Comparison of ENCODE assay signal across 8 cellular contexts in genomic region chr1:20551945-20552727, GRCh38. TPM values are rescaled to one million over a fixed set of nuclear protein-coding genes. Genes with fewer than 3 reads are reported as not detected.
DNase-seq lines count a peak whose midpoint lies in the region; ATAC-seq and TF ChIP-seq lines count a peak whose summit lies in the region.

Gene FAM43B, plus strand, starts transcription at chr1:20552573. Its CDS starts 401 bp downstream, at chr1:20552974.

- peak within 1 kb of the TSS; percentile 45 for H3K4me3 ChIP-seq in thoracic aorta

- H3K36me3 ChIP-seq in thoracic aorta = no peaks in the 10 kb centered on the region

- peak within 1 kb of the TSS; percentile 90 for H3K27ac ChIP-seq in caudate nucleus (ENCODE audit: low read depth, low read length)
- H3K27ac ChIP-seq in thoracic aorta = no peak within 1 kb of the TSS

- no peak for TF ChIP-seq CTCF in thoracic aorta (IDR thresholded peaks at IDR 0.05)

- in situ Hi-C loops in ACHN (cut with HindIII; ENCODE audit: low pct_ligation_motif_present, low pct_unique_long_range_greater_than_20kb, low sequenced_read_pairs) = no loop called here

- no peaks in the 10 kb centered on the region for H3K27me3 ChIP-seq in thoracic aorta (replicated peaks; ENCODE audit: insufficient read depth)

- H3K4me1 ChIP-seq in thoracic aorta (ENCODE audit: control insufficient read depth in 1 of 2, low read depth in 2 of 2) = peaks cover 0 to 22% of the 10 kb centered on the region in 2 donors

- no peaks in the 10 kb centered on the region for H3K9me3 ChIP-seq in thoracic aorta

- DNase-seq in ACHN (peak; percentile 26), HuH-7 (ENCODE audit: low spot score) (peak; percentile 97), caudate nucleus (lab: John Stamatoyannopoulos, UW) (peak in 54 of 61 donors; percentile 11 to 84 (median 58)), left lobe of liver (ENCODE audit: low spot score) (no peak), thoracic aorta (ENCODE audit: low spot score) (no peak), NOMO-1 (lab: John Stamatoyannopoulos, UW; ENCODE audit: unreplicated experiment in 2 of 2) (no peak)

- ATAC-seq in left lobe of liver (peak; percentile 73), thoracic aorta (ENCODE audit: insufficient number of reproducible peaks, low FRiP score, low read depth) (no peak), GM21528 (IDR thresholded peaks at IDR 0.05; ENCODE audit: low FRiP score, unreplicated experiment) (no peak), GM21825 (IDR thresholded peaks at IDR 0.05; ENCODE audit: unreplicated experiment) (no peak)

RNA-seq across cellular contexts. Expression of gene FAM43B, which starts in this region (rescaled TPM):
- total RNA-seq in left lobe of liver (0.35 TPM), thoracic aorta (1 to 10 TPM in 1 of 2 donors, under 1 TPM in 1; 0.27 to 3.0 TPM)

Comparison
In these comparisons a context has a peak if more than half of its experiments do, and no peak if none do; other contexts are left out.
1. Peak in ATAC-seq in left lobe of liver; RNA of the gene not detected or under 1 TPM.
2. DNase-seq: peak in ACHN (single experiment), HuH-7 (single experiment) and caudate nucleus (54 of 61); none in left lobe of liver (single experiment), thoracic aorta (single experiment) and NOMO-1 (0 of 2).